ENCODE assay signal across 2 cellular contexts in genomic region chr1:185207980-185208602, GRCh38.
TF ChIP-seq lines count a peak whose summit lies in the region.

No MANE protein-coding gene starts in this region.

TF ChIP-seq in IMR-90, 13 proteins besides CTCF, POLR2A, EP300 and RAD21:
- TF ChIP-seq NFE2L2 (IDR thresholded peaks at IDR 0.05; ENCODE audit: low read depth, low read length) (no peak), FOS (IDR thresholded peaks at IDR 0.05; ENCODE audit: low read depth, low read length) (no peak), RCOR1 (IDR thresholded peaks at IDR 0.05; ENCODE audit: insufficient replicate concordance, low read length) (no peak), RFX5 (IDR thresholded peaks at IDR 0.05; ENCODE audit: low read depth, low read length) (no peak), MAFK (IDR thresholded peaks at IDR 0.05; ENCODE audit: low read depth, low read length) (no peak), MXI1 (IDR thresholded peaks at IDR 0.05; ENCODE audit: borderline replicate concordance, low read depth, low read length) (no peak), ELK1 (IDR thresholded peaks at IDR 0.05; ENCODE audit: borderline replicate concordance, low read depth, low read length) (no peak), BHLHE40 (IDR thresholded peaks at IDR 0.05; ENCODE audit: low read depth, low read length) (no peak), CHD1 (IDR thresholded peaks at IDR 0.05; ENCODE audit: low read depth, low read length) (no peak), MAZ (IDR thresholded peaks at IDR 0.05; ENCODE audit: borderline replicate concordance, low read depth, low read length) (no peak), CEBPB (IDR thresholded peaks at IDR 0.05; ENCODE audit: low read depth, low read length) (no peak), USF2 (IDR thresholded peaks at IDR 0.05; ENCODE audit: low read depth, low read length) (no peak), SMC3 (IDR thresholded peaks at IDR 0.05; ENCODE audit: low read depth, low read length) (no peak)

TF ChIP-seq in endothelial cell of umbilical vein, 7 proteins besides CTCF, POLR2A, EP300 and RAD21:
- TF ChIP-seq EZH2 (IDR thresholded peaks at IDR 0.05; ENCODE audit: borderline replicate concordance, low read depth, low read length, severe bottlenecking) (no peak), GATA2 (IDR thresholded peaks at IDR 0.05; ENCODE audit: insufficient read depth, insufficient read length, low read depth, low read length) (no peak), FOS (IDR thresholded peaks at IDR 0.05; ENCODE audit: borderline replicate concordance, insufficient read depth, low read length) (peak; percentile 69), MYC (IDR thresholded peaks at IDR 0.05; ENCODE audit: low read depth, low read length) (no peak), MAX (IDR thresholded peaks at IDR 0.05; ENCODE audit: insufficient read depth, insufficient read length) (no peak)
